ENCODE assay signal across 8 cellular contexts in genomic region chr15:38565287-38565670, GRCh38. TPM values are rescaled to one million over a fixed set of nuclear protein-coding genes. Genes with fewer than 3 reads are reported as not detected.
DNase-seq lines count a peak whose midpoint lies in the region; ATAC-seq lines count a peak whose summit lies in the region.

No MANE protein-coding gene starts in this region.

- H3K36me3 Mint-ChIP-seq in activated CD4-positive, alpha-beta T cell treated with anti-CD3 and anti-CD28 coated beads, Interleukin-2, amount 10 ng/mL, durations not matched to agents 7 days and 5 days (ENCODE audit: low read depth), result peaks cover 46% of the 10 kb centered on the region
- peaks cover 5% of the 10 kb centered on the region for H3K36me3 Mint-ChIP-seq in T-helper 17 cell (ENCODE audit: low read depth)

- no peaks in the 10 kb centered on the region for H3K27me3 Mint-ChIP-seq in activated CD4-positive, alpha-beta T cell treated with anti-CD3 and anti-CD28 coated beads, Interleukin-2, amount 10 ng/mL, durations not matched to agents 7 days and 5 days
- no peaks in the 10 kb centered on the region for H3K27me3 Mint-ChIP-seq in T-helper 17 cell
- no peaks in the 10 kb centered on the region for H3K27me3 Mint-ChIP-seq in stimulated activated naive CD8-positive, alpha-beta T cell treated with anti-CD3 and anti-CD28 coated beads, Interleukin-15, amount 100 ng/mL, for 72 hours

- no peak overlapping the region for H3K27ac ChIP-seq in iPS-18a (ENCODE audit: low read length)

- no peak for ATAC-seq in T-helper 17 cell
- no peak for ATAC-seq in stimulated activated naive CD8-positive, alpha-beta T cell treated with anti-CD3 and anti-CD28 coated beads, Interleukin-15, amount 100 ng/mL, for 72 hours

- H3K27ac Mint-ChIP-seq in activated CD4-positive, alpha-beta T cell treated with anti-CD3 and anti-CD28 coated beads, Interleukin-2, amount 10 ng/mL, durations not matched to agents 7 days and 5 days, result peak overlapping the region; percentile 92
- H3K27ac Mint-ChIP-seq in T-helper 17 cell, result peak overlapping the region; percentile 98
- H3K27ac Mint-ChIP-seq in stimulated activated naive CD8-positive, alpha-beta T cell treated with anti-CD3 and anti-CD28 coated beads, Interleukin-15, amount 100 ng/mL, for 72 hours, result peak overlapping the region; percentile 89 to 97

- peak overlapping the region; percentile 98 for H3K4me3 Mint-ChIP-seq in activated CD4-positive, alpha-beta T cell treated with anti-CD3 and anti-CD28 coated beads, Interleukin-2, amount 10 ng/mL, durations not matched to agents 7 days and 5 days
- peak overlapping the region; percentile 97 for H3K4me3 Mint-ChIP-seq in T-helper 17 cell
- peak overlapping the region; percentile 86 to 95 for H3K4me3 Mint-ChIP-seq in stimulated activated naive CD8-positive, alpha-beta T cell treated with anti-CD3 and anti-CD28 coated beads, Interleukin-15, amount 100 ng/mL, for 72 hours

- DNase-seq in activated CD4-positive, alpha-beta T cell treated with anti-CD3 and anti-CD28 coated beads, Interleukin-2, amount 10 ng/mL, durations not matched to agents 7 days and 5 days, result no peak
- no peak for DNase-seq in activated CD4-positive, alpha-beta T cell treated with anti-CD3 and anti-CD28 coated beads, Interleukin-2, amount 50 U/mL, for 48 hours
- DNase-seq in T-helper 17 cell (no peak), SW480 (ENCODE audit: low spot score) (no peak), NCI-H82 treated with DMSO at 0.1 percent for 48 hours (lab: John Stamatoyannopoulos, UW; ENCODE audit: unreplicated experiment) (no peak), NOMO-1 treated with DMSO at 0.1 percent for 48 hours (lab: John Stamatoyannopoulos, UW; ENCODE audit: unreplicated experiment) (no peak)
- no peak for DNase-seq in stimulated activated naive CD8-positive, alpha-beta T cell treated with anti-CD3 and anti-CD28 coated beads, Interleukin-15, amount 100 ng/mL, for 72 hours

- peaks cover 2% of the 10 kb centered on the region for H3K9me3 Mint-ChIP-seq in activated CD4-positive, alpha-beta T cell treated with anti-CD3 and anti-CD28 coated beads, Interleukin-2, amount 10 ng/mL, durations not matched to agents 7 days and 5 days
- H3K9me3 Mint-ChIP-seq in stimulated activated naive CD8-positive, alpha-beta T cell treated with anti-CD3 and anti-CD28 coated beads, Interleukin-15, amount 100 ng/mL, for 72 hours, result peaks cover under 1 to 9% of the 10 kb centered on the region in 2 donors

- H3K36me3 ChIP-seq in iPS-18a (ENCODE audit: control insufficient read depth, low read depth, low read length), result no peaks in the 10 kb centered on the region

- no peak overlapping the region for H3K9ac ChIP-seq in iPS-18a (ENCODE audit: low read length)

- H3K27me3 ChIP-seq in iPS-18a (ENCODE audit: control insufficient read depth, insufficient read depth, low read length), result peaks cover 44% of the 10 kb centered on the region

- H3K9me3 ChIP-seq in T-helper 17 cell (ENCODE audit: control insufficient read depth, low read length, poor library complexity, severe bottlenecking) (no peaks in the 10 kb centered on the region), iPS-18a (ENCODE audit: control insufficient read depth, low read depth, low read length) (no peaks in the 10 kb centered on the region)

- CTCF ChIA-PET in activated CD4-positive, alpha-beta T cell treated with anti-CD3 and anti-CD28 coated beads, Interleukin-2, amount 10 ng/mL, durations not matched to agents 7 days and 5 days (lab: Charles Lee), result interaction anchor here (0.6 to 9.6 kb wide), 13 partner anchors 12 to 134 kb away, joined by 3 to 194 read pairs (median 18); no protein-coding TSS in a partner anchor

- peaks cover 44% of the 10 kb centered on the region for H3K4me1 Mint-ChIP-seq in activated CD4-positive, alpha-beta T cell treated with anti-CD3 and anti-CD28 coated beads, Interleukin-2, amount 10 ng/mL, durations not matched to agents 7 days and 5 days
- H3K4me1 Mint-ChIP-seq in T-helper 17 cell, result peaks cover 35% of the 10 kb centered on the region
- peaks cover 44% of the 10 kb centered on the region for H3K4me1 Mint-ChIP-seq in stimulated activated naive CD8-positive, alpha-beta T cell treated with anti-CD3 and anti-CD28 coated beads, Interleukin-15, amount 100 ng/mL, for 72 hours

- H3K4me3 ChIP-seq in iPS-18a (ENCODE audit: low read length), result peak overlapping the region; percentile 69

- no peaks in the 10 kb centered on the region for H3K4me1 ChIP-seq in iPS-18a (ENCODE audit: control insufficient read depth, low read depth, low read length)

- POLR2A ChIA-PET in activated CD4-positive, alpha-beta T cell treated with anti-CD3 and anti-CD28 coated beads, Interleukin-2, amount 10 ng/mL, durations not matched to agents 7 days and 5 days (lab: Charles Lee), result interaction anchor here (1.1 kb wide), 1 partner anchor 117 kb away, joined by 4 read pairs; no protein-coding TSS in a partner anchor

RNA-seq across cellular contexts. Expression of gene RASGRP1, which starts 0.7 kb away (rescaled TPM):
- total RNA-seq in activated CD4-positive, alpha-beta T cell treated with anti-CD3 and anti-CD28 coated beads, Interleukin-2, amount 10 ng/mL, durations not matched to agents 7 days and 5 days, result 100 to 1,000 TPM; 185 to 204 TPM
- 100 to 1,000 TPM; 121 to 138 TPM for total RNA-seq in T-helper 17 cell
